11 cellular contexts compared by ENCODE assay signal in the genomic region with DNA sequence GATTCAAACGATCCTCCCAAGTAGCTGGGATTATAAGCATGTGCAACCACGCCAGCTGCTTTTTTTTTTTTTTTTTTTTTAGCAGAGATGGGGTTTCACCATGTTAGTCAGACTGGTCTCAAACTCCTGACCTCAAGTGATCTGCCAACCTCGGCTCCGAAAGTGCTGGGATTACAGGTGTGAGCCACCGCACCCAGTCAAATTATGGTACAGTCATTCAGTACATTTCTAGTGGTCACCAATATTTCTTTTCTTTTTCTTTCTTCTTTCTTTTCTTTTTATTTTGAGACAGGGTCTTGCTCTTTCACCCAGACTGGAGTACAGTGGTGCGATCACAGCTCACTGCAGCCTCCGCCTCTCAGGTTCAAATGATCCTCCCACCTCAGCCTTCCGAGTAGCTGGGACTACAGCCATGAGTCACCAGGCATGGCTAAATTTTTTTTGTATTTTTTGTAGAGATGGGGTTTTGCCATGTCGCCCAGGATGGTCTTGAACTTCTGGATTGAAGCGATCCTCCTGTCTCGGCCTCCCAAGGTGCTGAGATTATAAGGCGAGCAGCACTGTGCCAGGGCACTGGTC. TPM values are rescaled to one million over a fixed set of nuclear protein-coding genes. Genes with fewer than 3 reads are reported as not detected.
DNase-seq lines count a peak whose midpoint lies in the region; ATAC-seq lines count a peak whose summit lies in the region.
"Had no signal": no experiment of that assay in that cellular context is flagged by ENCODE, and none has a peak within 500 bp of the region (broad histone marks: within the 10 kb centered on the region; RNA-seq: fewer than 3 reads in every experiment).

No MANE protein-coding gene starts in this region.

- H3K36me3 Mint-ChIP-seq in activated naive CD4-positive, alpha-beta T cell treated with anti-CD3 and anti-CD28 coated beads for 36 hours (ENCODE audit: low read depth): no peaks in the 10 kb centered on the region
- H3K36me3 Mint-ChIP-seq in activated naive CD4-positive, alpha-beta T cell treated with anti-CD3 and anti-CD28 coated beads, Interleukin-2, amount 10 ng/mL, durations not matched to agents 7 days and 5 days: no peaks in the 10 kb centered on the region

- H3K9ac ChIP-seq in mesendoderm (ENCODE audit: low read length): no peak overlapping the region

- no peak overlapping the region for H3K27ac ChIP-seq in mesendoderm (ENCODE audit: low read depth, low read length)
- H3K27ac ChIP-seq: tibial artery had no signal

- CTCF ChIA-PET in activated naive CD4-positive, alpha-beta T cell treated with anti-CD3 and anti-CD28 coated beads for 36 hours (lab: Charles Lee): no interaction called here
- CTCF ChIA-PET in activated naive CD4-positive, alpha-beta T cell treated with anti-CD3 and anti-CD28 coated beads, Interleukin-2, amount 10 ng/mL, durations not matched to agents 7 days and 5 days (lab: Charles Lee): no interaction called here

- H3K27ac Mint-ChIP-seq in activated naive CD4-positive, alpha-beta T cell treated with anti-CD3 and anti-CD28 coated beads for 36 hours: no peak overlapping the region
- H3K27ac Mint-ChIP-seq in activated naive CD4-positive, alpha-beta T cell treated with anti-CD3 and anti-CD28 coated beads, Interleukin-2, amount 10 ng/mL, durations not matched to agents 7 days and 5 days: no peak overlapping the region
- H3K27ac Mint-ChIP-seq: mesothelial cell of epicardium had no signal

- H3K23ac ChIP-seq in mesendoderm (ENCODE audit: low read length): peak overlapping the region; percentile 2

- no peak overlapping the region for H3K4me3 Mint-ChIP-seq in activated naive CD4-positive, alpha-beta T cell treated with anti-CD3 and anti-CD28 coated beads for 36 hours
- H3K4me3 Mint-ChIP-seq in activated naive CD4-positive, alpha-beta T cell treated with anti-CD3 and anti-CD28 coated beads, Interleukin-2, amount 10 ng/mL, durations not matched to agents 7 days and 5 days: no peak overlapping the region
- H3K4me3 Mint-ChIP-seq: mesothelial cell of epicardium had no signal

- DNase-seq in activated naive CD4-positive, alpha-beta T cell treated with anti-CD3 and anti-CD28 coated beads for 36 hours: peak; percentile 26
- DNase-seq in activated naive CD4-positive, alpha-beta T cell treated with anti-CD3 and anti-CD28 coated beads, Interleukin-2, amount 10 ng/mL, durations not matched to agents 7 days and 5 days: no peak
- DNase-seq in mesendoderm: no peak
- DNase-seq in NCI-H187 (lab: John Stamatoyannopoulos, UW): no peak
- no peak for DNase-seq in NAMALWA (ENCODE audit: low spot score)
- no peak for DNase-seq in posterior cingulate gyrus
- DNase-seq: DND-41, tibial artery had no signal

- no peaks in the 10 kb centered on the region for H3K9me3 Mint-ChIP-seq in activated naive CD4-positive, alpha-beta T cell treated with anti-CD3 and anti-CD28 coated beads for 36 hours
- peaks cover 2% of the 10 kb centered on the region for H3K9me3 Mint-ChIP-seq in activated naive CD4-positive, alpha-beta T cell treated with anti-CD3 and anti-CD28 coated beads, Interleukin-2, amount 10 ng/mL, durations not matched to agents 7 days and 5 days

- ATAC-seq in GM21526 (IDR thresholded peaks at IDR 0.05; ENCODE audit: low FRiP score, unreplicated experiment) (peak; percentile 72), HG03095 (IDR thresholded peaks at IDR 0.05; ENCODE audit: unreplicated experiment) (peak; percentile 87)

- no peaks in the 10 kb centered on the region for H3K79me2 ChIP-seq in mesendoderm (ENCODE audit: control insufficient read depth, insufficient read depth, low read length)

- H2BK15ac ChIP-seq in mesendoderm (replicated peaks; ENCODE audit: low read depth): no peak overlapping the region

- H2BK120ac ChIP-seq in mesendoderm (ENCODE audit: low read depth, low read length): no peak overlapping the region

- H3K4me2 ChIP-seq in mesendoderm (ENCODE audit: low read length): no peak overlapping the region

- H3K27me3 Mint-ChIP-seq in activated naive CD4-positive, alpha-beta T cell treated with anti-CD3 and anti-CD28 coated beads for 36 hours (ENCODE audit: low read depth): no peaks in the 10 kb centered on the region
- H3K27me3 Mint-ChIP-seq in activated naive CD4-positive, alpha-beta T cell treated with anti-CD3 and anti-CD28 coated beads, Interleukin-2, amount 10 ng/mL, durations not matched to agents 7 days and 5 days: peaks cover 21% of the 10 kb centered on the region

- WGBS in mesendoderm (ENCODE audit: extremely low coverage, insufficient coverage, low lambda C conversion rate): no CpG with 5 or more reads among the region's 12 CpGs

- no peaks in the 10 kb centered on the region for H3K27me3 ChIP-seq in mesendoderm (ENCODE audit: insufficient read depth, low read length, poor library complexity)
- H3K27me3 ChIP-seq: tibial artery had no signal

- H3K79me1 ChIP-seq in mesendoderm (ENCODE audit: low read length): no peaks in the 10 kb centered on the region

- no peaks in the 10 kb centered on the region for H3K4me1 ChIP-seq in mesendoderm (ENCODE audit: control insufficient read depth, low read depth, low read length)

- H2BK5ac ChIP-seq in mesendoderm (ENCODE audit: low read length): no peak overlapping the region

- H3K4me1 Mint-ChIP-seq in activated naive CD4-positive, alpha-beta T cell treated with anti-CD3 and anti-CD28 coated beads for 36 hours (ENCODE audit: low read depth): peaks cover 5% of the 10 kb centered on the region
- H3K4me1 Mint-ChIP-seq in activated naive CD4-positive, alpha-beta T cell treated with anti-CD3 and anti-CD28 coated beads, Interleukin-2, amount 10 ng/mL, durations not matched to agents 7 days and 5 days: peaks cover 5% of the 10 kb centered on the region
- H3K4me1 Mint-ChIP-seq: mesothelial cell of epicardium had no signal

- H3K18ac ChIP-seq in mesendoderm (ENCODE audit: low read length): no peak overlapping the region

- H2AK5ac ChIP-seq in mesendoderm (ENCODE audit: low read length): no peak overlapping the region

- no peak overlapping the region for H4K5ac ChIP-seq in mesendoderm (ENCODE audit: low read length)

- H3K4me3 ChIP-seq in mesendoderm (ENCODE audit: low read length): no peak overlapping the region
- H3K4me3 ChIP-seq: tibial artery had no signal

- no peak overlapping the region for H3K56ac ChIP-seq in mesendoderm (ENCODE audit: low read length)

- intact Hi-C loops in activated naive CD4-positive, alpha-beta T cell treated with anti-CD3 and anti-CD28 coated beads for 36 hours (cut with micrococcal nuclease): no loop called here
- intact Hi-C loops in posterior cingulate gyrus (cut with DNase I): no loop called here

- H3K4ac ChIP-seq in mesendoderm (ENCODE audit: low read depth, low read length): no peak overlapping the region

- H4K8ac ChIP-seq in mesendoderm (ENCODE audit: low read depth, low read length): no peak overlapping the region

- H3K36me3 ChIP-seq in mesendoderm (ENCODE audit: control insufficient read depth, insufficient read depth, low read length): no peaks in the 10 kb centered on the region
- H3K36me3 ChIP-seq: tibial artery had no signal

RNA-seq across cellular contexts. Expression of a gene that starts 25.4 kb away (rescaled TPM):
- total RNA-seq in activated naive CD4-positive, alpha-beta T cell treated with anti-CD3 and anti-CD28 coated beads for 36 hours: 100 to 1,000 TPM; 129 TPM
- 43.9 TPM for polyA plus RNA-seq in mesendoderm (2013, experiment 1 of 2)
- 45.1 TPM for polyA plus RNA-seq in mesendoderm (2013, experiment 2 of 2)

RNA-seq across cellular contexts. Expression of a gene that starts 29.2 kb away (rescaled TPM):
- total RNA-seq in activated naive CD4-positive, alpha-beta T cell treated with anti-CD3 and anti-CD28 coated beads for 36 hours: 10 to 100 TPM; 18.3 to 18.8 TPM
- polyA plus RNA-seq in mesendoderm (2013, experiment 1 of 2): 36.5 TPM
- 34.7 TPM for polyA plus RNA-seq in mesendoderm (2013, experiment 2 of 2)
